In genomic region chr4:158768577-158769174, GRCh38 we compare ENCODE assay signal across 8 cellular contexts. TPM values are rescaled to one million over a fixed set of nuclear protein-coding genes. Genes with fewer than 3 reads are reported as not detected.
DNase-seq lines count a peak whose midpoint lies in the region; ATAC-seq and TF ChIP-seq lines count a peak whose summit lies in the region.

FNIP2 (plus strand) TSS chr4:158769026; CDS start chr4:158769213, 187 bp downstream.

- peaks cover 20% of the 10 kb centered on the region for H3K4me1 ChIP-seq in Panc1 (ENCODE audit: control insufficient read depth, insufficient read depth, low read length)

- peaks cover 11% of the 10 kb centered on the region for H3K36me3 Mint-ChIP-seq in activated T-helper 2 cell treated with anti-CD3 and anti-CD28 coated beads, Interferon-gamma antibody, Interleukin-2, Interleukin-4, amounts not matched to agents 10 μg/mL and 5 μg/mL and 100 μg/mL, durations not matched to agents 14 hours and 24 hours and 36 hours (ENCODE audit: low read depth)
- no peaks in the 10 kb centered on the region for H3K36me3 Mint-ChIP-seq in natural killer cell treated with Interleukin-12 subunit alpha and Interleukin-12 subunit beta and Interleukin-15 and Interleukin-18, amount 100 ng/mL, for 72 hours

- H3K4me3 Mint-ChIP-seq in activated T-helper 2 cell treated with anti-CD3 and anti-CD28 coated beads, Interferon-gamma antibody, Interleukin-2, Interleukin-4, amounts not matched to agents 10 μg/mL and 5 μg/mL and 100 μg/mL, durations not matched to agents 14 hours and 24 hours and 36 hours (ENCODE audit: low read depth) = peak within 1 kb of the TSS; percentile 100
- peak within 1 kb of the TSS; percentile 99 for H3K4me3 Mint-ChIP-seq in natural killer cell treated with Interleukin-12 subunit alpha and Interleukin-12 subunit beta and Interleukin-15 and Interleukin-18, amount 100 ng/mL, for 72 hours

- peaks cover 43% of the 10 kb centered on the region for H3K4me1 Mint-ChIP-seq in activated T-helper 2 cell treated with anti-CD3 and anti-CD28 coated beads, Interferon-gamma antibody, Interleukin-2, Interleukin-4, amounts not matched to agents 10 μg/mL and 5 μg/mL and 100 μg/mL, durations not matched to agents 14 hours and 24 hours and 36 hours (ENCODE audit: low read depth)
- H3K4me1 Mint-ChIP-seq in natural killer cell treated with Interleukin-12 subunit alpha and Interleukin-12 subunit beta and Interleukin-15 and Interleukin-18, amount 100 ng/mL, for 72 hours (ENCODE audit: low read depth in 2 of 2) = peaks cover 25 to 33% of the 10 kb centered on the region in 2 donors

- H3K27me3 ChIP-seq in Panc1 (ENCODE audit: control insufficient read depth, insufficient read depth, low read length) = no peaks in the 10 kb centered on the region

- BruUV-seq in Panc1 (replicated peaks; lab: Mats Ljungman, UMichigan) = no TSS peak

- CTCF ChIA-PET in Panc1 (lab: Charles Lee) = no interaction called here

- in situ Hi-C loops in Panc1 (cut with HindIII; ENCODE audit: low pct_unique_long_range_greater_than_20kb, low sequenced_read_pairs) = no loop called here

- no peak for TF ChIP-seq CTCF in Panc1 (IDR thresholded peaks at IDR 0.05)
- TF ChIP-seq CTCF in fibroblast of pulmonary artery (IDR thresholded peaks at IDR 0.05; ENCODE audit: low read length, missing control alignments) = no peak

- H3K36me3 ChIP-seq in Panc1 (ENCODE audit: control insufficient read depth, insufficient read depth, low read length) = no peaks in the 10 kb centered on the region; the same call in 1 of the 2 replicates

- POLR2A ChIA-PET in Panc1 (lab: Charles Lee) = no interaction called here

- peak; percentile 98 for DNase-seq in D341Med (ENCODE audit: low spot score)
- peak in 72 of 76 experiments; percentile 4 to 77 (median 58) for DNase-seq in HUDEP-2 (lab: John Stamatoyannopoulos, UW; ENCODE audit: unreplicated experiment in 76 of 76)
- DNase-seq in Panc1 (ENCODE audit: low read depth, low spot score) = no peak
- DNase-seq in activated T-helper 2 cell treated with anti-CD3 and anti-CD28 coated beads, Interferon-gamma antibody, Interleukin-2, Interleukin-4, amounts not matched to agents 10 μg/mL and 5 μg/mL and 100 μg/mL, durations not matched to agents 14 hours and 24 hours and 36 hours (ENCODE audit: low spot score) = peak; percentile 65
- DNase-seq in fibroblast of pulmonary artery (ENCODE audit: low read depth) = peak; percentile 66
- peak; percentile 87 for DNase-seq in natural killer cell treated with Interleukin-12 subunit alpha and Interleukin-12 subunit beta and Interleukin-15 and Interleukin-18, amount 100 ng/mL, for 72 hours (ENCODE audit: low spot score)
- DNase-seq in stimulated activated naive CD4-positive, alpha-beta T cell treated with Interleukin-2 at 50 U/mL for 16 hours (lab: John Stamatoyannopoulos, UW) = peak; percentile 58

- ATAC-seq in GM21381 (IDR thresholded peaks at IDR 0.05; ENCODE audit: unreplicated experiment) = peak; percentile 71
- ATAC-seq in Panc1 = peak; percentile 97
- peak; percentile 93 to 94 for ATAC-seq in natural killer cell treated with Interleukin-12 subunit alpha and Interleukin-12 subunit beta and Interleukin-15 and Interleukin-18, amount 100 ng/mL, for 72 hours

- H3K4me3 ChIP-seq in Panc1 (ENCODE audit: low read depth in 2 of 2, low read length in 2 of 2) (peak within 1 kb of the TSS; percentile 76 to 78), fibroblast of pulmonary artery (replicated peaks; ENCODE audit: low read depth, low read length) (peak within 1 kb of the TSS; percentile 76)

- H3K9me3 ChIP-seq in Panc1 (ENCODE audit: control insufficient read depth, insufficient read depth, low read depth, low read length) = no peaks in the 10 kb centered on the region

- intact Hi-C loops in Panc1 (cut with micrococcal nuclease; ENCODE audit: unreplicated experiment) = no loop called here
- intact Hi-C loops in activated T-helper 2 cell treated with anti-CD3 and anti-CD28 coated beads, Interferon-gamma antibody, Interleukin-2, Interleukin-4, amounts not matched to agents 10 μg/mL and 5 μg/mL and 100 μg/mL, durations not matched to agents 14 hours and 24 hours and 36 hours (cut with micrococcal nuclease) = loop anchor here (1.0 to 2.0 kb wide), 4 partner anchors 38 to 96 kb away; partner anchors contain the start of genes ETFDH and PPID

- H3K27ac ChIP-seq in Panc1 (ENCODE audit: low read length) = peak within 1 kb of the TSS; percentile 78

- peak within 1 kb of the TSS; percentile 96 for H3K27ac Mint-ChIP-seq in activated T-helper 2 cell treated with anti-CD3 and anti-CD28 coated beads, Interferon-gamma antibody, Interleukin-2, Interleukin-4, amounts not matched to agents 10 μg/mL and 5 μg/mL and 100 μg/mL, durations not matched to agents 14 hours and 24 hours and 36 hours
- peak within 1 kb of the TSS; percentile 93 to 96 for H3K27ac Mint-ChIP-seq in natural killer cell treated with Interleukin-12 subunit alpha and Interleukin-12 subunit beta and Interleukin-15 and Interleukin-18, amount 100 ng/mL, for 72 hours

- no peaks in the 10 kb centered on the region for H3K9me3 Mint-ChIP-seq in activated T-helper 2 cell treated with anti-CD3 and anti-CD28 coated beads, Interferon-gamma antibody, Interleukin-2, Interleukin-4, amounts not matched to agents 10 μg/mL and 5 μg/mL and 100 μg/mL, durations not matched to agents 14 hours and 24 hours and 36 hours
- no peaks in the 10 kb centered on the region for H3K9me3 Mint-ChIP-seq in natural killer cell treated with Interleukin-12 subunit alpha and Interleukin-12 subunit beta and Interleukin-15 and Interleukin-18, amount 100 ng/mL, for 72 hours

- peaks cover 8% of the 10 kb centered on the region for H3K27me3 Mint-ChIP-seq in activated T-helper 2 cell treated with anti-CD3 and anti-CD28 coated beads, Interferon-gamma antibody, Interleukin-2, Interleukin-4, amounts not matched to agents 10 μg/mL and 5 μg/mL and 100 μg/mL, durations not matched to agents 14 hours and 24 hours and 36 hours (ENCODE audit: low read depth)
- H3K27me3 Mint-ChIP-seq in natural killer cell treated with Interleukin-12 subunit alpha and Interleukin-12 subunit beta and Interleukin-15 and Interleukin-18, amount 100 ng/mL, for 72 hours = no peaks in the 10 kb centered on the region

RNA-seq across cellular contexts. Expression of gene FNIP2, which starts in this region (rescaled TPM):
- total RNA-seq in Panc1 (2021; ENCODE audit: unreplicated experiment) = 17.7 TPM
- 6.1 TPM for polyA plus RNA-seq in Panc1 (2012; ENCODE audit: insufficient read length)
- 10.5 and 11.9 TPM in 2 replicates for total RNA-seq in activated T-helper 2 cell treated with anti-CD3 and anti-CD28 coated beads, Interferon-gamma antibody, Interleukin-2, Interleukin-4, amounts not matched to agents 10 μg/mL and 5 μg/mL and 100 μg/mL, durations not matched to agents 14 hours and 24 hours and 36 hours
- 10 to 100 TPM; 17.5 to 35.6 TPM for total RNA-seq in natural killer cell treated with Interleukin-12 subunit alpha and Interleukin-12 subunit beta and Interleukin-15 and Interleukin-18, amount 100 ng/mL, for 72 hours
